1 cellular context compared by ENCODE assay signal in genomic region chr14:20989787-20990600, GRCh38.
TF ChIP-seq lines count a peak whose summit lies in the region.

METTL17 (plus strand) TSS chr14:20989980; CDS start chr14:20990003, 23 bp downstream.

TF ChIP-seq in K562, 482 proteins besides CTCF, POLR2A, EP300 and RAD21 (continued from another document and continues in another):
- TF ChIP-seq E2F6 (IDR thresholded peaks at IDR 0.05; ENCODE audit: borderline replicate concordance in 1 of 2, extremely low read depth in 1 of 2, insufficient read depth in 1 of 2, insufficient read length in 1 of 2, low read depth in 1 of 2, low read length in 1 of 2, poor library complexity in 1 of 2, severe bottlenecking in 1 of 2) (peak in 1 of 2 experiments; percentile 59), XRCC5 (IDR thresholded peaks at IDR 0.05; ENCODE audit: low read depth, low read length) (peak; percentile 18; the same call in 1 of the 2 replicates), TBP (optimal IDR thresholded peaks at IDR 0.05; ENCODE audit: low read depth, low read length) (peak; percentile 43), PHF20 (IDR thresholded peaks at IDR 0.05; ENCODE audit: partially characterized antibody) (peak; percentile 68), FOSL1 (tag; conservative IDR thresholded peaks at IDR 0.05) (no peak), MEIS2 (IDR thresholded peaks at IDR 0.05; ENCODE audit: partially characterized antibody) (no peak), ETV1 (tag; conservative IDR thresholded peaks at IDR 0.05; ENCODE audit: low read depth) (peak; percentile 67; the same call in 1 of the 2 replicates), CBFB (CRISPR knock-in tag; IDR thresholded peaks at IDR 0.05) (no peak), SRF (CRISPR knock-in tag; IDR thresholded peaks at IDR 0.05) (no peak), CXXC5 (CRISPR knock-in tag; IDR thresholded peaks at IDR 0.05) (peak; percentile 92), HNRNPL (IDR thresholded peaks at IDR 0.05; ENCODE audit: low read depth, low read length) (no peak), CTCFL (IDR thresholded peaks at IDR 0.05; ENCODE audit: borderline replicate concordance, insufficient read depth, low read depth, low read length, poor library complexity, severe bottlenecking) (no peak), E2F8 (IDR thresholded peaks at IDR 0.05; ENCODE audit: low read depth, partially characterized antibody) (peak; percentile 59), RBBP5 (IDR thresholded peaks at IDR 0.05; ENCODE audit: borderline replicate concordance, insufficient read depth, low read length, poor library complexity, severe bottlenecking) (peak; percentile 69), ZNF449 (CRISPR knock-in tag; IDR thresholded peaks at IDR 0.05) (no peak), ATF7 (IDR thresholded peaks at IDR 0.05) (peak; percentile 45; the same call in 1 of the 2 replicates), PHF8 (IDR thresholded peaks at IDR 0.05; ENCODE audit: borderline replicate concordance, low read length) (peak; percentile 90; the same call in 1 of the 2 replicates), MLLT1 (IDR thresholded peaks at IDR 0.05) (no peak), ASH1L (IDR thresholded peaks at IDR 0.05; ENCODE audit: borderline replicate concordance, low read depth, partially characterized antibody) (peak; percentile 97), C11orf30 (IDR thresholded peaks at IDR 0.05; ENCODE audit: low read depth) (peak; percentile 96), ZBED1 (IDR thresholded peaks at IDR 0.05) (no peak), FOXP1 (CRISPR knock-in tag; IDR thresholded peaks at IDR 0.05) (no peak), MAFG (tag; conservative IDR thresholded peaks at IDR 0.05) (no peak), SMC3 (conservative IDR thresholded peaks at IDR 0.05; ENCODE audit: insufficient read depth, low read depth, low read length) (no peak), ZNF280B (CRISPR knock-in tag; IDR thresholded peaks at IDR 0.05) (no peak), DIDO1 (tag; IDR thresholded peaks at IDR 0.05; ENCODE audit: low read depth) (peak; percentile 71), HES1 (IDR thresholded peaks at IDR 0.05; ENCODE audit: low read depth) (no peak), HDAC3 (IDR thresholded peaks at IDR 0.05; ENCODE audit: borderline replicate concordance, partially characterized antibody) (no peak), GABPA (tag; conservative IDR thresholded peaks at IDR 0.05; ENCODE audit: low read depth) (peak; percentile 99), CSDE1 (IDR thresholded peaks at IDR 0.05) (no peak), CCAR2 (IDR thresholded peaks at IDR 0.05; ENCODE audit: low read depth, low read length) (no peak), PYGO2 (tag; IDR thresholded peaks at IDR 0.05) (no peak), ILK (tag; IDR thresholded peaks at IDR 0.05; ENCODE audit: borderline replicate concordance, low read depth) (no peak), KAT2B (IDR thresholded peaks at IDR 0.05; ENCODE audit: low read depth, low read length) (no peak), CEBPG (CRISPR knock-in tag; IDR thresholded peaks at IDR 0.05) (no peak), CEBPG (tag; conservative IDR thresholded peaks at IDR 0.05 in 1 of 2, IDR thresholded peaks at IDR 0.05 in 1 of 2) (no peak), SIN3A (IDR thresholded peaks at IDR 0.05; ENCODE audit: borderline replicate concordance in 2 of 2, control insufficient read depth in 1 of 2, low read depth in 2 of 2, low read length in 2 of 2) (peak in 1 of 2 experiments; percentile 48; a peak in 2 of 4 replicates), ZNF785 (CRISPR knock-in tag; IDR thresholded peaks at IDR 0.05) (no peak), POU5F1 (IDR thresholded peaks at IDR 0.05; ENCODE audit: borderline replicate concordance, low read depth, low read length, partially characterized antibody) (peak; percentile 31), E2F4 (CRISPR knock-in tag; IDR thresholded peaks at IDR 0.05; ENCODE audit: low read depth) (no peak), GTF2F1 (IDR thresholded peaks at IDR 0.05; ENCODE audit: low read depth, low read length) (no peak), JUND (IDR thresholded peaks at IDR 0.05; ENCODE audit: borderline replicate concordance, low read depth, low read length) (peak; percentile 14; the same call in 1 of the 2 replicates), JUND (tag; IDR thresholded peaks at IDR 0.05; ENCODE audit: borderline replicate concordance, low read depth, low read length) (no peak), ZKSCAN1 (IDR thresholded peaks at IDR 0.05; ENCODE audit: low read depth, low read length) (no peak), OTX1 (CRISPR knock-in tag; IDR thresholded peaks at IDR 0.05) (no peak), KDM2B (CRISPR knock-in tag; IDR thresholded peaks at IDR 0.05) (no peak), IRF9 (tag; IDR thresholded peaks at IDR 0.05) (no peak), TAF9B (IDR thresholded peaks at IDR 0.05; ENCODE audit: partially characterized antibody) (peak; percentile 51)
